22 cellular contexts compared by ENCODE assay signal in the genomic region with DNA sequence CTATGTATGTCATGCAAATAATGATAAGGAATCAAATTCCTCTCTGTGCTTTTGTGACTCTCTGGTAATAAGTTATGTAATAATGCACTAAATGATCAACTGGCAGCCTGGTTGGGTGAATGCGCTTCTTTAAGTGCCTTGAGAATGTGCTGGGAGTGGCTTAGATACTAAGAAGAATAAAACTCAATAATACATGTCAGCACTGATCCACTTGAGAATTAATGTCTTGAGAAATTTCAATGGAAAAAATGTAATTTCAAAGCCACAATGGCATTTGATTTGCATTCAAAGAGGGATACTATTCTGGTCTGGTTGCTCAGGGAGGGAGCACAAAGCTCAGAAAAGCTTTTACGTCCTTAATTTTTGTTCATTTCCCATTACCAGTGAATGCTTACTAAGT.
DNase-seq lines count a peak whose midpoint lies in the region; ATAC-seq, FAIRE-seq and TF ChIP-seq lines count a peak whose summit lies in the region.
"Had no signal": no experiment of that assay in that cellular context is flagged by ENCODE, and none has a peak within 500 bp of the region (broad histone marks: within the 10 kb centered on the region; RNA-seq: fewer than 3 reads in every experiment).

No MANE protein-coding gene starts in this region.

- TF ChIP-seq RAD21 in SK-N-SH (IDR thresholded peaks at IDR 0.05; ENCODE audit: low read length) = no peak

- H3K27ac Mint-ChIP-seq in stimulated activated effector memory CD8-positive, alpha-beta T cell treated with anti-CD3 and anti-CD28 coated beads, Interleukin-12 subunit alpha, Interleukin-12 subunit beta, amount 100 ng/mL, for 72 hours = no peak overlapping the region
- H3K27ac Mint-ChIP-seq: B cell; CD4-positive, CD25-positive, alpha-beta regulatory T cell; CD8-positive, alpha-beta T cell had no signal

- no peaks in the 10 kb centered on the region for H3F3A ChIP-seq in SK-N-SH (replicated peaks; ENCODE audit: insufficient read depth)

- no peaks in the 10 kb centered on the region for H3K4me1 Mint-ChIP-seq in stimulated activated effector memory CD8-positive, alpha-beta T cell treated with anti-CD3 and anti-CD28 coated beads, Interleukin-12 subunit alpha, Interleukin-12 subunit beta, amount 100 ng/mL, for 72 hours
- H3K4me1 Mint-ChIP-seq: B cell; CD4-positive, CD25-positive, alpha-beta regulatory T cell had no signal

- no peak for TF ChIP-seq EP300 in SK-N-SH (IDR thresholded peaks at IDR 0.05; ENCODE audit: borderline replicate concordance in 1 of 2, low read depth in 1 of 2, low read length in 1 of 2)

- H3K27ac ChIP-seq in SK-N-SH (ENCODE audit: low read depth in 2 of 2, low read length in 1 of 2) = no peak overlapping the region
- H3K27ac ChIP-seq: A549, BLaER1, C4-2B, GM23248 had no signal

- DNase-seq in SK-N-SH = no peak
- peak; percentile 66 for DNase-seq in cerebellar cortex (ENCODE audit: low spot score)
- peak; percentile 48 for DNase-seq in retinal pigment epithelial cell (ENCODE audit: low read depth)
- DNase-seq in NCI-H82 treated with DMSO at 0.1 percent for 48 hours (lab: John Stamatoyannopoulos, UW; ENCODE audit: unreplicated experiment) = no peak
- no peak for DNase-seq in stimulated activated effector memory CD8-positive, alpha-beta T cell treated with anti-CD3 and anti-CD28 coated beads, Interleukin-12 subunit alpha, Interleukin-12 subunit beta, amount 100 ng/mL, for 72 hours (ENCODE audit: low spot score in 2 of 2)
- DNase-seq: 8988T; Caco-2; CD4-positive, CD25-positive, alpha-beta regulatory T cell; CD8-positive, alpha-beta T cell; DMS153; GM23248; H7 had no signal

- no peak overlapping the region for H3K4me3 Mint-ChIP-seq in stimulated activated effector memory CD8-positive, alpha-beta T cell treated with anti-CD3 and anti-CD28 coated beads, Interleukin-12 subunit alpha, Interleukin-12 subunit beta, amount 100 ng/mL, for 72 hours
- H3K4me3 Mint-ChIP-seq: B cell; CD4-positive, CD25-positive, alpha-beta regulatory T cell; CD8-positive, alpha-beta T cell had no signal

- H3K36me3 ChIP-seq in SK-N-SH (replicated peaks in 1 of 2; ENCODE audit: control insufficient read depth in 1 of 2, insufficient read depth in 2 of 2, low read length in 1 of 2) = no peaks in the 10 kb centered on the region
- H3K36me3 ChIP-seq: BLaER1 had no signal

- peaks cover 9% of the 10 kb centered on the region for H3K9me3 Mint-ChIP-seq in stimulated activated effector memory CD8-positive, alpha-beta T cell treated with anti-CD3 and anti-CD28 coated beads, Interleukin-12 subunit alpha, Interleukin-12 subunit beta, amount 100 ng/mL, for 72 hours
- H3K9me3 Mint-ChIP-seq: CD8-positive, alpha-beta T cell had no signal

- H3K9me2 ChIP-seq in SK-N-SH = no peaks in the 10 kb centered on the region

- no peaks in the 10 kb centered on the region for H4K20me1 ChIP-seq in SK-N-SH (ENCODE audit: insufficient read depth)
- H4K20me1 ChIP-seq: BLaER1 had no signal

- peaks cover 0 to 4% of the 10 kb centered on the region in 2 experiments; a peak in 2 of 4 replicates for H3K4me1 ChIP-seq in SK-N-SH (ENCODE audit: control insufficient read depth in 1 of 2, insufficient read depth in 2 of 2, low read depth in 1 of 2, low read length in 1 of 2)
- H3K4me1 ChIP-seq: A549, BLaER1 had no signal

- H2AFZ ChIP-seq in SK-N-SH (ENCODE audit: low read depth) = no peak overlapping the region
- H2AFZ ChIP-seq: GM23248 had no signal

- FAIRE-seq in G401.6 (lab: Jason Lieb, UNC) = peak; percentile 99
- FAIRE-seq: A549, GM12892, H1 had no signal

- no peaks in the 10 kb centered on the region for H3K36me3 Mint-ChIP-seq in stimulated activated effector memory CD8-positive, alpha-beta T cell treated with anti-CD3 and anti-CD28 coated beads, Interleukin-12 subunit alpha, Interleukin-12 subunit beta, amount 100 ng/mL, for 72 hours
- H3K36me3 Mint-ChIP-seq: CD4-positive, CD25-positive, alpha-beta regulatory T cell; CD8-positive, alpha-beta T cell had no signal

- no peak overlapping the region for H3K4me2 ChIP-seq in SK-N-SH
- H3K4me2 ChIP-seq: A549, BLaER1 had no signal

- WGBS in SK-N-SH (ENCODE audit: low lambda C conversion rate) = 87% methylated on average over 2 of the region's 2 CpGs

- no peaks in the 10 kb centered on the region for H3K27me3 ChIP-seq in SK-N-SH (ENCODE audit: insufficient read depth)
- H3K27me3 ChIP-seq: BLaER1 had no signal

- no peak overlapping the region for H3K9ac ChIP-seq in SK-N-SH
- H3K9ac ChIP-seq: BLaER1, GM23248 had no signal

- TF ChIP-seq CTCF in SK-N-SH (IDR thresholded peaks at IDR 0.05) (no peak), retinal pigment epithelial cell (conservative IDR thresholded peaks at IDR 0.05; ENCODE audit: low read depth, low read length) (no peak)

- CTCF ChIA-PET in SK-N-SH (lab: Yijun Ruan, JAX) = interaction anchor here (1.1 kb wide), 1 partner anchor 14 kb away, joined by 4 read pairs; no protein-coding TSS in a partner anchor

- H3K79me2 ChIP-seq in SK-N-SH (ENCODE audit: insufficient read depth) = no peaks in the 10 kb centered on the region

- H3K9me3 ChIP-seq in SK-N-SH = no peaks in the 10 kb centered on the region
- H3K9me3 ChIP-seq: A549, BLaER1, Caco-2 had no signal

- no peak overlapping the region for H3K4me3 ChIP-seq in SK-N-SH (ENCODE audit: low read depth in 2 of 2, low read length in 1 of 2)
- no peak overlapping the region for H3K4me3 ChIP-seq in retinal pigment epithelial cell (ENCODE audit: low read length)
- H3K4me3 ChIP-seq: A549, BLaER1, GM23248 had no signal

- POLR2A ChIA-PET in SK-N-SH (lab: Yijun Ruan, JAX) = no interaction called here

- ATAC-seq in SK-N-SH treated with all-trans-retinoic acid at 6 μM for 48 hours (peak; percentile 48), HG03520 (IDR thresholded peaks at IDR 0.05; ENCODE audit: unreplicated experiment) (no peak)
- no peak for ATAC-seq in stimulated activated effector memory CD8-positive, alpha-beta T cell treated with anti-CD3 and anti-CD28 coated beads, Interleukin-12 subunit alpha, Interleukin-12 subunit beta, amount 100 ng/mL, for 72 hours
- ATAC-seq: A549; CD8-positive, alpha-beta T cell; HCT116 had no signal

TF ChIP-seq in SK-N-SH treated with all-trans-retinoic acid at 6 μM for 48 hours, 23 proteins besides CTCF, POLR2A, EP300 and RAD21:
- TF ChIP-seq, protein P1, sequence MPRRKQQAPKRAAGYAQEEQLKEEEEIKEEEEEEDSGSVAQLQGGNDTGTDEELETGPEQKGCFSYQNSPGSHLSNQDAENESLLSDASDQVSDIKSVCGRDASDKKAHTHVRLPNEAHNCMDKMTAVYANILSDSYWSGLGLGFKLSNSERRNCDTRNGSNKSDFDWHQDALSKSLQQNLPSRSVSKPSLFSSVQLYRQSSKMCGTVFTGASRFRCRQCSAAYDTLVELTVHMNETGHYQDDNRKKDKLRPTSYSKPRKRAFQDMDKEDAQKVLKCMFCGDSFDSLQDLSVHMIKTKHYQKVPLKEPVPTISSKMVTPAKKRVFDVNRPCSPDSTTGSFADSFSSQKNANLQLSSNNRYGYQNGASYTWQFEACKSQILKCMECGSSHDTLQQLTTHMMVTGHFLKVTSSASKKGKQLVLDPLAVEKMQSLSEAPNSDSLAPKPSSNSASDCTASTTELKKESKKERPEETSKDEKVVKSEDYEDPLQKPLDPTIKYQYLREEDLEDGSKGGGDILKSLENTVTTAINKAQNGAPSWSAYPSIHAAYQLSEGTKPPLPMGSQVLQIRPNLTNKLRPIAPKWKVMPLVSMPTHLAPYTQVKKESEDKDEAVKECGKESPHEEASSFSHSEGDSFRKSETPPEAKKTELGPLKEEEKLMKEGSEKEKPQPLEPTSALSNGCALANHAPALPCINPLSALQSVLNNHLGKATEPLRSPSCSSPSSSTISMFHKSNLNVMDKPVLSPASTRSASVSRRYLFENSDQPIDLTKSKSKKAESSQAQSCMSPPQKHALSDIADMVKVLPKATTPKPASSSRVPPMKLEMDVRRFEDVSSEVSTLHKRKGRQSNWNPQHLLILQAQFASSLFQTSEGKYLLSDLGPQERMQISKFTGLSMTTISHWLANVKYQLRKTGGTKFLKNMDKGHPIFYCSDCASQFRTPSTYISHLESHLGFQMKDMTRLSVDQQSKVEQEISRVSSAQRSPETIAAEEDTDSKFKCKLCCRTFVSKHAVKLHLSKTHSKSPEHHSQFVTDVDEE (CRISPR knock-in tag; IDR thresholded peaks at IDR 0.05) = no peak
- TF ChIP-seq RARB (CRISPR knock-in tag; IDR thresholded peaks at IDR 0.05) = no peak
- TF ChIP-seq ISL1 (CRISPR knock-in tag; IDR thresholded peaks at IDR 0.05) = peak; percentile 77
- no peak for TF ChIP-seq ZNF70 (CRISPR knock-in tag; IDR thresholded peaks at IDR 0.05)

TF ChIP-seq in SK-N-SH, 30 proteins besides CTCF, POLR2A, EP300 and RAD21:
- TF ChIP-seq POLR2AphosphoS5 (IDR thresholded peaks at IDR 0.05; ENCODE audit: low read depth, low read length) (no peak), SMC3 (IDR thresholded peaks at IDR 0.05; ENCODE audit: low read depth, low read length) (no peak), CHD2 (IDR thresholded peaks at IDR 0.05; ENCODE audit: low read length, partially characterized antibody) (no peak), FOXJ3 (CRISPR knock-in tag; IDR thresholded peaks at IDR 0.05) (no peak), RFX5 (IDR thresholded peaks at IDR 0.05; ENCODE audit: low read length) (no peak), GATA2 (CRISPR knock-in tag; IDR thresholded peaks at IDR 0.05) (no peak)
- TF ChIP-seq, protein P2, sequence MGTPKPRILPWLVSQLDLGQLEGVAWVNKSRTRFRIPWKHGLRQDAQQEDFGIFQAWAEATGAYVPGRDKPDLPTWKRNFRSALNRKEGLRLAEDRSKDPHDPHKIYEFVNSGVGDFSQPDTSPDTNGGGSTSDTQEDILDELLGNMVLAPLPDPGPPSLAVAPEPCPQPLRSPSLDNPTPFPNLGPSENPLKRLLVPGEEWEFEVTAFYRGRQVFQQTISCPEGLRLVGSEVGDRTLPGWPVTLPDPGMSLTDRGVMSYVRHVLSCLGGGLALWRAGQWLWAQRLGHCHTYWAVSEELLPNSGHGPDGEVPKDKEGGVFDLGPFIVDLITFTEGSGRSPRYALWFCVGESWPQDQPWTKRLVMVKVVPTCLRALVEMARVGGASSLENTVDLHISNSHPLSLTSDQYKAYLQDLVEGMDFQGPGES (IDR thresholded peaks at IDR 0.05; ENCODE audit: low read depth, low read length) = no peak
- TF ChIP-seq, protein P3, sequence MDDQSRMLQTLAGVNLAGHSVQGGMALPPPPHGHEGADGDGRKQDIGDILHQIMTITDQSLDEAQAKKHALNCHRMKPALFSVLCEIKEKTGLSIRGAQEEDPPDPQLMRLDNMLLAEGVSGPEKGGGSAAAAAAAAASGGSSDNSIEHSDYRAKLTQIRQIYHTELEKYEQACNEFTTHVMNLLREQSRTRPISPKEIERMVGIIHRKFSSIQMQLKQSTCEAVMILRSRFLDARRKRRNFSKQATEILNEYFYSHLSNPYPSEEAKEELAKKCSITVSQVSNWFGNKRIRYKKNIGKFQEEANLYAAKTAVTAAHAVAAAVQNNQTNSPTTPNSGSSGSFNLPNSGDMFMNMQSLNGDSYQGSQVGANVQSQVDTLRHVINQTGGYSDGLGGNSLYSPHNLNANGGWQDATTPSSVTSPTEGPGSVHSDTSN (IDR thresholded peaks at IDR 0.05) = no peak

Comparison
In these comparisons a context has a peak if more than half of its experiments do, and no peak if none do; other contexts are left out.
1. DNase-seq: peak in cerebellar cortex (single experiment) and retinal pigment epithelial cell (single experiment); none in SK-N-SH (single experiment), NCI-H82 treated with DMSO at 0.1 percent for 48 hours (single experiment) and stimulated activated effector memory CD8-positive, alpha-beta T cell treated with anti-CD3 and anti-CD28 coated beads, Interleukin-12 subunit alpha, Interleukin-12 subunit beta, amount 100 ng/mL, for 72 hours (0 of 2).